ENCODE assay signal across 1 cellular context in the genomic region with DNA sequence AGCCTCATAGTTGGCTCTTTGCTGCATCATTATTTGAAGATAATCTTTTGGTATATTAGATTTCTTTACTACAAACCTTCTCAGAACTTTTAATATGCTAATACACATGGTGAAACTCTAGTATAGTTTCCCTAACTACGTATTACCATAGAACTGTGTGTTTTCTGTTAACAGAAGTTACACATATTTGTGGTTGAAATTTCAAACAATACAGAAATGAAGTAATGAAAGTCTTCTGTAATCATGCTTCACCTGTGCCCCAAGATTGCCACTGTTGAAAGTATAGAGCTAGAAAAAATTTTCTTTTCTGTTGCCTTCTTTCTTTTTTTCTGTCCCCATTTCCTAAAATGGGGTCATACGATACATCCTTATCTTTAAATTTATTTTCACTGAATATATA.
TF ChIP-seq lines count a peak whose summit lies in the region.

No MANE protein-coding gene starts in this region.

TF ChIP-seq in IMR-90, 13 proteins besides CTCF, POLR2A, EP300 and RAD21 (continued from another document):
- TF ChIP-seq, protein P1, sequence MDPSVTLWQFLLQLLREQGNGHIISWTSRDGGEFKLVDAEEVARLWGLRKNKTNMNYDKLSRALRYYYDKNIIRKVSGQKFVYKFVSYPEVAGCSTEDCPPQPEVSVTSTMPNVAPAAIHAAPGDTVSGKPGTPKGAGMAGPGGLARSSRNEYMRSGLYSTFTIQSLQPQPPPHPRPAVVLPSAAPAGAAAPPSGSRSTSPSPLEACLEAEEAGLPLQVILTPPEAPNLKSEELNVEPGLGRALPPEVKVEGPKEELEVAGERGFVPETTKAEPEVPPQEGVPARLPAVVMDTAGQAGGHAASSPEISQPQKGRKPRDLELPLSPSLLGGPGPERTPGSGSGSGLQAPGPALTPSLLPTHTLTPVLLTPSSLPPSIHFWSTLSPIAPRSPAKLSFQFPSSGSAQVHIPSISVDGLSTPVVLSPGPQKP (IDR thresholded peaks at IDR 0.05; ENCODE audit: borderline replicate concordance, low read depth, low read length) = no peak
- TF ChIP-seq CEBPB (IDR thresholded peaks at IDR 0.05; ENCODE audit: low read depth, low read length) (no peak), CHD1 (IDR thresholded peaks at IDR 0.05; ENCODE audit: low read depth, low read length) (no peak), RFX5 (IDR thresholded peaks at IDR 0.05; ENCODE audit: low read depth, low read length) (no peak), FOS (IDR thresholded peaks at IDR 0.05; ENCODE audit: low read depth, low read length) (no peak)
